8 cellular contexts compared by ENCODE assay signal in genomic region chr11:65440831-65441499, GRCh38. TPM values are rescaled to one million over a fixed set of nuclear protein-coding genes. Genes with fewer than 3 reads are reported as not detected.
A peak's percentile ranks its signal among the peaks of the same experiment; 100 is the strongest.
DNase-seq lines count a peak whose midpoint lies in the region; ATAC-seq and TF ChIP-seq lines count a peak whose summit lies in the region.

No MANE protein-coding gene starts in this region.

- DNase-seq in cardiac septum (ENCODE audit: low spot score) = peak; percentile 29
- no peak for DNase-seq in Right ventricle myocardium superior
- peak; percentile 43 for DNase-seq in IMR-90
- peak; percentile 40 for DNase-seq in astrocyte of the hippocampus (ENCODE audit: low read depth, low spot score)
- no peak for DNase-seq in natural killer cell
- no peak for DNase-seq in putamen (ENCODE audit: low spot score)

- H3K9me1 ChIP-seq in IMR-90 (ENCODE audit: insufficient read depth, low read length) = peaks cover 9% of the 10 kb centered on the region

- TF ChIP-seq RAD21 in IMR-90 (IDR thresholded peaks at IDR 0.05; ENCODE audit: low read length) = no peak

- H3K4ac ChIP-seq in IMR-90 (ENCODE audit: low read depth, low read length) = no peak overlapping the region

- BruUV-seq in IMR-90 (replicated peaks; lab: Mats Ljungman, UMichigan) = no TSS peak

- no peak overlapping the region for H2AFZ ChIP-seq in IMR-90 (replicated peaks; ENCODE audit: low read length, poor library complexity)

- H3K23ac ChIP-seq in IMR-90 (ENCODE audit: low read depth, low read length) = 0 out of 2 replicates have a peak overlapping the region, but pooled peaks have one; percentile 17

- no peak overlapping the region for H3K4me3 ChIP-seq in IMR-90 (ENCODE audit: insufficient read depth, low read depth, low read length)

- H2BK120ac ChIP-seq in IMR-90 (ENCODE audit: low read depth, low read length) = no peak overlapping the region

- no peak overlapping the region for H2BK20ac ChIP-seq in IMR-90 (ENCODE audit: low read depth, low read length)

- H3K4me3 Mint-ChIP-seq in natural killer cell = peak overlapping the region; percentile 31

- CTCF ChIA-PET in IMR-90 (lab: Yijun Ruan, JAX) = interaction anchor here (0.6 to 1.1 kb wide), 2 partner anchors 31 to 33 kb away, joined by 3 to 6 read pairs; no protein-coding TSS in a partner anchor

- H4K8ac ChIP-seq in IMR-90 (ENCODE audit: low read depth in 2 of 2, low read length in 2 of 2) = no peak overlapping the region

- WGBS in IMR-90 (ENCODE audit: extremely low coverage in 2 of 2, insufficient read length in 1 of 2), 2 experiments = 60% methylated on average over 1 of the region's 8 CpGs; no CpG with 5 or more reads in 1 of the 2 experiments

- no peak overlapping the region for H2AK5ac ChIP-seq in IMR-90 (ENCODE audit: low read depth, low read length)

- no peaks in the 10 kb centered on the region for H3K27me3 Mint-ChIP-seq in natural killer cell (ENCODE audit: low read depth in 2 of 2)

- H3K36me3 Mint-ChIP-seq in natural killer cell = no peaks in the 10 kb centered on the region

- no peaks in the 10 kb centered on the region for H3K9me3 Mint-ChIP-seq in natural killer cell

- H3K4me2 ChIP-seq in IMR-90 (ENCODE audit: low read depth, low read length) = no peak overlapping the region

- H3K9ac ChIP-seq in IMR-90 (ENCODE audit: low read depth, low read length) = no peak overlapping the region

- peaks cover 63 to 84% of the 10 kb centered on the region in 2 donors for H3K4me1 Mint-ChIP-seq in natural killer cell

- no peak overlapping the region for H2BK15ac ChIP-seq in IMR-90 (ENCODE audit: low read depth, low read length)

- H3K79me1 ChIP-seq in IMR-90 (ENCODE audit: low read depth in 1 of 2, low read length in 2 of 2) = peaks cover 10 to 74% of the 10 kb centered on the region in 2 experiments

- POLR2A ChIA-PET in IMR-90 (lab: Charles Lee; ENCODE audit: unreplicated experiment) = interaction anchor here (0.6 to 1.3 kb wide), 3 partner anchors 21 to 59 kb away, joined by 3 to 13 read pairs (median 4); no protein-coding TSS in a partner anchor

- H2AK9ac ChIP-seq in IMR-90 (replicated peaks; ENCODE audit: low read depth, low read length, poor library complexity) = no peak overlapping the region

- H3K27ac Mint-ChIP-seq in natural killer cell = peak overlapping the region; percentile 78 to 92

- peaks cover 59% of the 10 kb centered on the region for H3K36me3 ChIP-seq in IMR-90 (ENCODE audit: control insufficient read depth, insufficient read depth, low read length)

- H3K27ac ChIP-seq in IMR-90 (ENCODE audit: insufficient read depth, low read length) = no peak overlapping the region

- H3K56ac ChIP-seq in IMR-90 (ENCODE audit: extremely low read depth, insufficient read depth, low read length) = no peak overlapping the region

- peaks cover 98% of the 10 kb centered on the region for H4K20me1 ChIP-seq in IMR-90 (ENCODE audit: insufficient read depth, low read length)

- no peaks in the 10 kb centered on the region for H3K9me3 ChIP-seq in IMR-90 (ENCODE audit: control insufficient read depth, insufficient read depth, low read length)

- no peak overlapping the region for H2BK5ac ChIP-seq in IMR-90 (ENCODE audit: low read depth, low read length, poor library complexity, severe bottlenecking)

- intact Hi-C loops in cardiac septum (cut with DNase I) = no loop called here
- intact Hi-C loops in Right ventricle myocardium superior (cut with DNase I) = no loop called here
- intact Hi-C loops in IMR-90 (cut with micrococcal nuclease) = no loop called here
- intact Hi-C loops in natural killer cell (cut with micrococcal nuclease) = no loop called here

- dilution Hi-C loops in IMR-90 (cut with HindIII; ENCODE audit: low sequenced_read_pairs, unreplicated experiment) = no loop called here

- no peak overlapping the region for H3K14ac ChIP-seq in IMR-90 (replicated peaks; ENCODE audit: low read depth, low read length)

- ATAC-seq in Right ventricle myocardium superior (ENCODE audit: poor library complexity) (no peak), IMR-90 (ENCODE audit: low read depth) (no peak), natural killer cell (no peak), GM19455 (IDR thresholded peaks at IDR 0.05; ENCODE audit: unreplicated experiment) (no peak), HG02884 (IDR thresholded peaks at IDR 0.05; ENCODE audit: unreplicated experiment) (no peak)

- peaks cover 4% of the 10 kb centered on the region; the same call in 1 of the 2 replicates for H3K4me1 ChIP-seq in IMR-90 (ENCODE audit: control insufficient read depth, insufficient read depth, low read length)

- no peak for TF ChIP-seq CTCF in IMR-90 (conservative IDR thresholded peaks at IDR 0.05; ENCODE audit: low read depth, low read length)
- TF ChIP-seq CTCF in natural killer cell (IDR thresholded peaks at IDR 0.05) = no peak

- peak; percentile 78 for TF ChIP-seq POLR2A in IMR-90 (IDR thresholded peaks at IDR 0.05; ENCODE audit: low read depth, low read length)

- no peak overlapping the region for H3K18ac ChIP-seq in IMR-90 (ENCODE audit: low read depth, low read length)

- in situ Hi-C loops in IMR-90 (cut with MboI; ENCODE audit: low sequenced_read_pairs) = no loop called here

- no peaks in the 10 kb centered on the region for H3K27me3 ChIP-seq in IMR-90 (ENCODE audit: control insufficient read depth, insufficient read depth, low read length)

- H4K5ac ChIP-seq in IMR-90 (ENCODE audit: low read depth, low read length) = no peak overlapping the region

- H4K91ac ChIP-seq in IMR-90 (ENCODE audit: insufficient read depth, low read depth, low read length) = no peak overlapping the region

TF ChIP-seq in IMR-90, 13 proteins besides CTCF, POLR2A, EP300 and RAD21:
- TF ChIP-seq CHD1 (IDR thresholded peaks at IDR 0.05; ENCODE audit: low read depth, low read length) (0 out of 2 replicates have a peak, but pooled peaks have one; percentile 58), SMC3 (IDR thresholded peaks at IDR 0.05; ENCODE audit: low read depth, low read length) (no peak)

RNA-seq across cellular contexts. Expression of gene NEAT1, which starts 18.4 kb away (rescaled TPM):
- total RNA-seq in cardiac septum (668 TPM), Right ventricle myocardium superior (451 TPM), IMR-90 (2012; rRNA removed) (30.1 and 38.0 TPM in 2 replicates), natural killer cell (1,000 to 10,000 TPM; 1,031 to 1,768 (median 1,493) TPM)
- polyA plus RNA-seq in IMR-90 (2012; rRNA removed) = 56.3 and 114 TPM in 2 replicates
- polyA plus RNA-seq in IMR-90 (2012; cell fraction: cytosol; rRNA removed) = 12.5 and 21.1 TPM in 2 replicates
- 237 and 1,050 TPM in 2 replicates for polyA plus RNA-seq in IMR-90 (2012; cell fraction: nucleus; rRNA removed; ENCODE audit: low replicate concordance)

RNA-seq across cellular contexts. Expression of gene FRMD8, which starts 54.5 kb away (rescaled TPM):
- total RNA-seq in cardiac septum (14.4 TPM), Right ventricle myocardium superior (8.6 TPM), IMR-90 (2012; rRNA removed) (10.8 and 11.3 TPM in 2 replicates), natural killer cell (10 to 100 TPM; 45.6 to 58.4 (median 57.7) TPM)
- polyA plus RNA-seq in IMR-90 (2012; rRNA removed) = 19.8 and 22.5 TPM in 2 replicates
- 30.0 and 36.2 TPM in 2 replicates for polyA plus RNA-seq in IMR-90 (2012; cell fraction: cytosol; rRNA removed)
- 33.2 and 66.1 TPM in 2 replicates for polyA plus RNA-seq in IMR-90 (2012; cell fraction: nucleus; rRNA removed; ENCODE audit: low replicate concordance)

RNA-seq across cellular contexts. Expression of gene MALAT1, which starts 57.9 kb away (rescaled TPM):
- total RNA-seq in cardiac septum (9,850 TPM), Right ventricle myocardium superior (5,573 TPM), IMR-90 (2012; rRNA removed) (3,569 and 5,244 TPM in 2 replicates), natural killer cell (over 10,000 TPM; 32,911 to 36,726 (median 33,502) TPM)
- polyA plus RNA-seq in IMR-90 (2012; rRNA removed) = 430 and 636 TPM in 2 replicates
- 4.7 and 16.7 TPM in 2 replicates for polyA plus RNA-seq in IMR-90 (2012; cell fraction: cytosol; rRNA removed)
- polyA plus RNA-seq in IMR-90 (2012; cell fraction: nucleus; rRNA removed; ENCODE audit: low replicate concordance) = 481 and 5,232 TPM in 2 replicates

RNA-seq across cellular contexts. Expression of gene SLC25A45, which starts 58.5 kb away (rescaled TPM):
- 10.5 TPM for total RNA-seq in cardiac septum
- 5.3 TPM for total RNA-seq in Right ventricle myocardium superior
- total RNA-seq in IMR-90 (2012; rRNA removed) = 0.56 and 0.72 TPM in 2 replicates
- polyA plus RNA-seq in IMR-90 (2012; rRNA removed) = 1.2 and 1.3 TPM in 2 replicates
- polyA plus RNA-seq in IMR-90 (2012; cell fraction: cytosol; rRNA removed) = 0.69 and 1.5 TPM in 2 replicates
- 5.8 and 7.2 TPM in 2 replicates for polyA plus RNA-seq in IMR-90 (2012; cell fraction: nucleus; rRNA removed; ENCODE audit: low replicate concordance)
- 10 to 100 TPM; 50.9 to 61.1 (median 61.0) TPM for total RNA-seq in natural killer cell

Comparison
In these comparisons a context has a peak if more than half of its experiments do, and no peak if none do; other contexts are left out.
1. DNase-seq: peak in cardiac septum (single experiment), IMR-90 (single experiment) and astrocyte of the hippocampus (single experiment); none in Right ventricle myocardium superior (single experiment), natural killer cell (single experiment) and putamen (single experiment).
2. RNA of gene NEAT1, which starts 18.4 kb away (total RNA-seq): 1,031 to 1,768 TPM in natural killer cell, 668 TPM in cardiac septum (single experiment) and 451 TPM in Right ventricle myocardium superior (single experiment); 30.1 to 38.0 TPM in IMR-90; every median in the first group is over 10 times any median in the second.